Comparison of ENCODE assay signal across 1 cellular context in the genomic region with DNA sequence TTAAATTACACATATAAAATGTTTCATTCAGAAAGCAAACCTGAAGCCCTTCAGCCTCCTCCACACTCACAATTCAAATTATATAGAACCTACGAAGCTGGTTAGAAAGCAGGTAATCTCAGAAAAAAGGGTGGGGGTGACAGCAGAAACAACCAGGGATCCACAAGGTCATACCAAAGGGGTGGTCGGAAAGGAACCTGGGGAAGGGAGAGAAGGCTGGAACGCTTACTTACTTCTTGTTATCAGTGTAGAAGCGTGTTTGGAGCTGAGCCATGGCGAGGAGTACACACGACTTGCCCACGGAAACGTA.
TF ChIP-seq lines count a peak whose summit lies in the region.

No MANE protein-coding gene starts in this region.

TF ChIP-seq in GM23338, 12 proteins besides CTCF, POLR2A, EP300 and RAD21 (continued from another document):
- TF ChIP-seq, protein P1, sequence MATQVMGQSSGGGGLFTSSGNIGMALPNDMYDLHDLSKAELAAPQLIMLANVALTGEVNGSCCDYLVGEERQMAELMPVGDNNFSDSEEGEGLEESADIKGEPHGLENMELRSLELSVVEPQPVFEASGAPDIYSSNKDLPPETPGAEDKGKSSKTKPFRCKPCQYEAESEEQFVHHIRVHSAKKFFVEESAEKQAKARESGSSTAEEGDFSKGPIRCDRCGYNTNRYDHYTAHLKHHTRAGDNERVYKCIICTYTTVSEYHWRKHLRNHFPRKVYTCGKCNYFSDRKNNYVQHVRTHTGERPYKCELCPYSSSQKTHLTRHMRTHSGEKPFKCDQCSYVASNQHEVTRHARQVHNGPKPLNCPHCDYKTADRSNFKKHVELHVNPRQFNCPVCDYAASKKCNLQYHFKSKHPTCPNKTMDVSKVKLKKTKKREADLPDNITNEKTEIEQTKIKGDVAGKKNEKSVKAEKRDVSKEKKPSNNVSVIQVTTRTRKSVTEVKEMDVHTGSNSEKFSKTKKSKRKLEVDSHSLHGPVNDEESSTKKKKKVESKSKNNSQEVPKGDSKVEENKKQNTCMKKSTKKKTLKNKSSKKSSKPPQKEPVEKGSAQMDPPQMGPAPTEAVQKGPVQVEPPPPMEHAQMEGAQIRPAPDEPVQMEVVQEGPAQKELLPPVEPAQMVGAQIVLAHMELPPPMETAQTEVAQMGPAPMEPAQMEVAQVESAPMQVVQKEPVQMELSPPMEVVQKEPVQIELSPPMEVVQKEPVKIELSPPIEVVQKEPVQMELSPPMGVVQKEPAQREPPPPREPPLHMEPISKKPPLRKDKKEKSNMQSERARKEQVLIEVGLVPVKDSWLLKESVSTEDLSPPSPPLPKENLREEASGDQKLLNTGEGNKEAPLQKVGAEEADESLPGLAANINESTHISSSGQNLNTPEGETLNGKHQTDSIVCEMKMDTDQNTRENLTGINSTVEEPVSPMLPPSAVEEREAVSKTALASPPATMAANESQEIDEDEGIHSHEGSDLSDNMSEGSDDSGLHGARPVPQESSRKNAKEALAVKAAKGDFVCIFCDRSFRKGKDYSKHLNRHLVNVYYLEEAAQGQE (IDR thresholded peaks at IDR 0.05; ENCODE audit: unreplicated experiment): no peak
- TF ChIP-seq CREB1 (CRISPR knock-in tag; IDR thresholded peaks at IDR 0.05; ENCODE audit: low read depth) (no peak), EZH2phosphoT487 (IDR thresholded peaks at IDR 0.05; ENCODE audit: unreplicated experiment) (no peak)
- TF ChIP-seq, protein P2, sequence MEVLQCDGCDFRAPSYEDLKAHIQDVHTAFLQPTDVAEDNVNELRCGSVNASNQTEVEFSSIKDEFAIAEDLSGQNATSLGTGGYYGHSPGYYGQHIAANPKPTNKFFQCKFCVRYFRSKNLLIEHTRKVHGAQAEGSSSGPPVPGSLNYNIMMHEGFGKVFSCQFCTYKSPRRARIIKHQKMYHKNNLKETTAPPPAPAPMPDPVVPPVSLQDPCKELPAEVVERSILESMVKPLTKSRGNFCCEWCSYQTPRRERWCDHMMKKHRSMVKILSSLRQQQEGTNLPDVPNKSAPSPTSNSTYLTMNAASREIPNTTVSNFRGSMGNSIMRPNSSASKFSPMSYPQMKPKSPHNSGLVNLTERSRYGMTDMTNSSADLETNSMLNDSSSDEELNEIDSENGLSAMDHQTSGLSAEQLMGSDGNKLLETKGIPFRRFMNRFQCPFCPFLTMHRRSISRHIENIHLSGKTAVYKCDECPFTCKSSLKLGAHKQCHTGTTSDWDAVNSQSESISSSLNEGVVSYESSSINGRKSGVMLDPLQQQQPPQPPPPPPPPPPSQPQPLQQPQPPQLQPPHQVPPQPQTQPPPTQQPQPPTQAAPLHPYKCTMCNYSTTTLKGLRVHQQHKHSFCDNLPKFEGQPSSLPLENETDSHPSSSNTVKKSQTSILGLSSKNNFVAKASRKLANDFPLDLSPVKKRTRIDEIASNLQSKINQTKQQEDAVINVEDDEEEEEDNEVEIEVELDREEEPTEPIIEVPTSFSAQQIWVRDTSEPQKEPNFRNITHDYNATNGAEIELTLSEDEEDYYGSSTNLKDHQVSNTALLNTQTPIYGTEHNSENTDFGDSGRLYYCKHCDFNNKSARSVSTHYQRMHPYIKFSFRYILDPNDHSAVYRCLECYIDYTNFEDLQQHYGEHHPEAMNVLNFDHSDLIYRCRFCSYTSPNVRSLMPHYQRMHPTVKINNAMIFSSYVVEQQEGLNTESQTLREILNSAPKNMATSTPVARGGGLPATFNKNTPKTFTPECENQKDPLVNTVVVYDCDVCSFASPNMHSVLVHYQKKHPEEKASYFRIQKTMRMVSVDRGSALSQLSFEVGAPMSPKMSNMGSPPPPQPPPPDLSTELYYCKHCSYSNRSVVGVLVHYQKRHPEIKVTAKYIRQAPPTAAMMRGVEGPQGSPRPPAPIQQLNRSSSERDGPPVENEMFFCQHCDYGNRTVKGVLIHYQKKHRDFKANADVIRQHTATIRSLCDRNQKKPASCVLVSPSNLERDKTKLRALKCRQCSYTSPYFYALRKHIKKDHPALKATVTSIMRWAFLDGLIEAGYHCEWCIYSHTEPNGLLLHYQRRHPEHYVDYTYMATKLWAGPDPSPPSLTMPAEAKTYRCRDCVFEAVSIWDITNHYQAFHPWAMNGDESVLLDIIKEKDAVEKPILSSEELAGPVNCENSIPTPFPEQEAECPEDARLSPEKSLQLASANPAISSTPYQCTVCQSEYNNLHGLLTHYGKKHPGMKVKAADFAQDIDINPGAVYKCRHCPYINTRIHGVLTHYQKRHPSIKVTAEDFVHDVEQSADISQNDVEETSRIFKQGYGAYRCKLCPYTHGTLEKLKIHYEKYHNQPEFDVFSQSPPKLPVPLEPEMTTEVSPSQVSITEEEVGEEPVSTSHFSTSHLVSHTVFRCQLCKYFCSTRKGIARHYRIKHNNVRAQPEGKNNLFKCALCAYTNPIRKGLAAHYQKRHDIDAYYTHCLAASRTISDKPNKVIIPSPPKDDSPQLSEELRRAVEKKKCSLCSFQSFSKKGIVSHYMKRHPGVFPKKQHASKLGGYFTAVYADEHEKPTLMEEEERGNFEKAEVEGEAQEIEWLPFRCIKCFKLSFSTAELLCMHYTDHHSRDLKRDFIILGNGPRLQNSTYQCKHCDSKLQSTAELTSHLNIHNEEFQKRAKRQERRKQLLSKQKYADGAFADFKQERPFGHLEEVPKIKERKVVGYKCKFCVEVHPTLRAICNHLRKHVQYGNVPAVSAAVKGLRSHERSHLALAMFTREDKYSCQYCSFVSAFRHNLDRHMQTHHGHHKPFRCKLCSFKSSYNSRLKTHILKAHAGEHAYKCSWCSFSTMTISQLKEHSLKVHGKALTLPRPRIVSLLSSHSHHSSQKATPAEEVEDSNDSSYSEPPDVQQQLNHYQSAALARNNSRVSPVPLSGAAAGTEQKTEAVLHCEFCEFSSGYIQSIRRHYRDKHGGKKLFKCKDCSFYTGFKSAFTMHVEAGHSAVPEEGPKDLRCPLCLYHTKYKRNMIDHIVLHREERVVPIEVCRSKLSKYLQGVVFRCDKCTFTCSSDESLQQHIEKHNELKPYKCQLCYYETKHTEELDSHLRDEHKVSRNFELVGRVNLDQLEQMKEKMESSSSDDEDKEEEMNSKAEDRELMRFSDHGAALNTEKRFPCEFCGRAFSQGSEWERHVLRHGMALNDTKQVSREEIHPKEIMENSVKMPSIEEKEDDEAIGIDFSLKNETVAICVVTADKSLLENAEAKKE (CRISPR knock-in tag; IDR thresholded peaks at IDR 0.05): no peak
- TF ChIP-seq, protein P3, sequence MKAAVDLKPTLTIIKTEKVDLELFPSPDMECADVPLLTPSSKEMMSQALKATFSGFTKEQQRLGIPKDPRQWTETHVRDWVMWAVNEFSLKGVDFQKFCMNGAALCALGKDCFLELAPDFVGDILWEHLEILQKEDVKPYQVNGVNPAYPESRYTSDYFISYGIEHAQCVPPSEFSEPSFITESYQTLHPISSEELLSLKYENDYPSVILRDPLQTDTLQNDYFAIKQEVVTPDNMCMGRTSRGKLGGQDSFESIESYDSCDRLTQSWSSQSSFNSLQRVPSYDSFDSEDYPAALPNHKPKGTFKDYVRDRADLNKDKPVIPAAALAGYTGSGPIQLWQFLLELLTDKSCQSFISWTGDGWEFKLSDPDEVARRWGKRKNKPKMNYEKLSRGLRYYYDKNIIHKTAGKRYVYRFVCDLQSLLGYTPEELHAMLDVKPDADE (IDR thresholded peaks at IDR 0.05): no peak
